15 cellular contexts compared by ENCODE assay signal in the genomic region with DNA sequence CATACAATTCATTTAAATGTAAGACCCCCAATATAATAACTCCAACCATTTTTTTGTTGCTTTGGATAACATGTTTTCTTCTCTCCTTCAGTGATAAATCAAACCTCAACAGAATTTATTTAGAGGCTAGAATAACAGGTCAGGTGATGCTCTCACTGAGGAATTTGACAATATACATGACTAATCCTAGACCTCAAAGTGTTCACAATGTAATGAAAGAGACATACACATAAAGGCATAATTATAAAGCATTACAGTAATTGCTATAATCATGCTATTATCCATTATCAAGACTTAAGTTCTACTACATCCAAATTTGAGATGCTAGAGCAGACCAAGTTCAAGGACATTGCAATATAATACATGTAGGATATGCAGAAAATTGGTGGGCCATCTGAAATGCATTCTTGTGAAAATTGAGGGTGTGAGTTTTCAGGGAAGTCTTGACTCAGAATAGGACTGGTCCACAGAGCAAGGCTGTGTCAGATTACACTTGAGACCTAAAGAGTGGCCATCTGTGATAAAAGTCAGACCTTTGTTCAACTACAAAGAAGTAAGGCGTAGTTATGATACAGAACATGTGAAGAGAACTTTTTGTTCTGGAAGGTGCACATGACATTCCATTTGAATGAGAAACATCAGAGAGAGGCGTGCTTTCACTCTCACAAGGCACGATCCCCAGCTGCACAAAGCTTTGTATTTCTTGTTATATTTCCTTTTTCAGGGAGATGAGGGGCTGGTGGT. TPM values are rescaled to one million over a fixed set of nuclear protein-coding genes. Genes with fewer than 3 reads are reported as not detected.
A peak's percentile ranks its signal among the peaks of the same experiment; 100 is the strongest.
DNase-seq lines count a peak whose midpoint lies in the region; ATAC-seq and TF ChIP-seq lines count a peak whose summit lies in the region.
"Had no signal": no experiment of that assay in that cellular context is flagged by ENCODE, and none has a peak within 500 bp of the region (broad histone marks: within the 10 kb centered on the region; RNA-seq: fewer than 3 reads in every experiment).

No MANE protein-coding gene starts in this region.

- H3K4me3 ChIP-seq in breast epithelium (no peak overlapping the region), foreskin fibroblast (ENCODE audit: low read depth in 1 of 2, low read length in 2 of 2) (no peak overlapping the region)
- H3K4me3 ChIP-seq: heart right ventricle, lung had no signal

- no peak for TF ChIP-seq CTCF in MCF 10A (IDR thresholded peaks at IDR 0.05; ENCODE audit: unreplicated experiment)
- no peak for TF ChIP-seq CTCF in breast epithelium (IDR thresholded peaks at IDR 0.05)
- TF ChIP-seq CTCF in foreskin fibroblast (IDR thresholded peaks at IDR 0.05; ENCODE audit: low read depth, low read length): no peak

- H3K4me3 Mint-ChIP-seq in MCF 10A (ENCODE audit: unreplicated experiment): peak overlapping the region; percentile 64
- H3K4me3 Mint-ChIP-seq: dendritic cell treated with granulocyte-macrophage colony-stimulating factor and Interleukin-4, amounts not matched to agents 40 ng/mL and 50 ng/mL, for 4 days had no signal

- no peaks in the 10 kb centered on the region for H3K27me3 Mint-ChIP-seq in MCF 10A (ENCODE audit: insufficient read depth, unreplicated experiment)

- H3K4me1 ChIP-seq in breast epithelium: no peaks in the 10 kb centered on the region
- H3K4me1 ChIP-seq: heart right ventricle had no signal

- DNase-seq in MCF 10A (ENCODE audit: unreplicated experiment) (peak; percentile 75), breast epithelium (ENCODE audit: low spot score in 2 of 2) (no peak), amniotic epithelial cell (ENCODE audit: low read depth) (peak; percentile 83), foreskin fibroblast (peak; percentile 78 to 80), globus pallidus (ENCODE audit: low spot score) (no peak), erythroblast (lab: John Stamatoyannopoulos, UW) (no peak), NCI-H2081 treated with DMSO at 0.1 percent for 48 hours (lab: John Stamatoyannopoulos, UW) (no peak)
- DNase-seq: activated naive CD4-positive, alpha-beta T cell treated with anti-CD3 and anti-CD28 coated beads, Interleukin-2, amount 50 U/mL, for 16 hours; heart right ventricle; nucleus accumbens; Right ventricle myocardium superior had no signal

- intact Hi-C loops in MCF 10A (cut with micrococcal nuclease): loop anchor here (1.0 to 5.0 kb wide), 4 partner anchors 11 to 499 kb away; a partner anchor contains a TSS
- intact Hi-C loops in breast epithelium (cut with DNase I; ENCODE audit: low total_unique reads): no loop called here

- H3K4me1 Mint-ChIP-seq in MCF 10A (ENCODE audit: insufficient read depth, unreplicated experiment): peaks cover 87% of the 10 kb centered on the region

- CTCF ChIA-PET in MCF 10A (lab: Yijun Ruan, JAX): interaction anchor here (0.7 to 12.6 kb wide), 11 partner anchors 11 to 518 kb away, joined by 3 to 201 read pairs (median 16); no protein-coding TSS in a partner anchor

- BruUV-seq in MCF 10A (replicated peaks; lab: Mats Ljungman, UMichigan): TSS peak; percentile 92

- H3K36me3 ChIP-seq in breast epithelium: no peaks in the 10 kb centered on the region
- H3K36me3 ChIP-seq: heart right ventricle had no signal

- no peaks in the 10 kb centered on the region for H3K9me3 Mint-ChIP-seq in MCF 10A (ENCODE audit: unreplicated experiment)

- H3K27me3 ChIP-seq in breast epithelium: no peaks in the 10 kb centered on the region

- H3K27ac Mint-ChIP-seq in MCF 10A (ENCODE audit: low read depth, unreplicated experiment): peak overlapping the region; percentile 98
- H3K27ac Mint-ChIP-seq: dendritic cell treated with granulocyte-macrophage colony-stimulating factor and Interleukin-4, amounts not matched to agents 40 ng/mL and 50 ng/mL, for 4 days had no signal

- H3K9me3 ChIP-seq in breast epithelium: no peaks in the 10 kb centered on the region
- H3K9me3 ChIP-seq: heart right ventricle had no signal

- POLR2A ChIA-PET in MCF 10A (lab: Yijun Ruan, JAX): interaction anchor here (0.6 to 10.9 kb wide), 25 partner anchors 7 to 1387 kb away, joined by 3 to 156 read pairs (median 6); a partner anchor contains a TSS

- H3K27ac ChIP-seq in breast epithelium: no peak overlapping the region
- H3K27ac ChIP-seq: heart right ventricle, HL-60 had no signal

- TF ChIP-seq POLR2A in breast epithelium (IDR thresholded peaks at IDR 0.05) (no peak), erythroblast (IDR thresholded peaks at IDR 0.05; ENCODE audit: low read length) (no peak)

- H3K36me3 Mint-ChIP-seq in MCF 10A (ENCODE audit: insufficient read depth, unreplicated experiment): no peaks in the 10 kb centered on the region

- no peak for ATAC-seq in HG03565 (IDR thresholded peaks at IDR 0.05; ENCODE audit: unreplicated experiment)
- ATAC-seq: heart right ventricle had no signal

RNA-seq across cellular contexts. Expression of a gene that starts 45.5 kb away (rescaled TPM):
- total RNA-seq in MCF 10A (2022) (20.4 and 23.8 TPM in 2 replicates), breast epithelium (10 to 100 TPM in 2 of 3 donors, 1 to 10 TPM in 1; 6.4 to 15.5 (median 11.1) TPM)

Comparison
In these comparisons a context has a peak if more than half of its experiments do, and no peak if none do; other contexts are left out.
1. DNase-seq: peak in MCF 10A (single experiment), amniotic epithelial cell (single experiment) and foreskin fibroblast (2 of 2); none in breast epithelium (0 of 2), globus pallidus (single experiment), erythroblast (0 of 2) and NCI-H2081 treated with DMSO at 0.1 percent for 48 hours (single experiment).